10 cellular contexts compared by ENCODE assay signal in genomic region chr9:137162505-137163100, GRCh38. TPM values are rescaled to one million over a fixed set of nuclear protein-coding genes. Genes with fewer than 3 reads are reported as not detected.
DNase-seq lines count a peak whose midpoint lies in the region; ATAC-seq, FAIRE-seq and TF ChIP-seq lines count a peak whose summit lies in the region.
"Had no signal": no experiment of that assay in that cellular context is flagged by ENCODE, and none has a peak within 500 bp of the region (broad histone marks: within the 10 kb centered on the region; RNA-seq: fewer than 3 reads in every experiment).

No MANE protein-coding gene starts in this region.

- intact Hi-C loops in K562 (cut with micrococcal nuclease) (no loop called here), stomach (cut with DNase I; ENCODE audit: low total_unique reads) (no loop called here)

- peaks cover 5% of the 10 kb centered on the region; the same call in 1 of the 2 replicates for H4K20me1 ChIP-seq in K562 (replicated peaks; ENCODE audit: control insufficient read depth, insufficient read depth, low read length)

- H3K4me1 ChIP-seq in K562 (replicated peaks in 1 of 2; ENCODE audit: control insufficient read depth in 2 of 2, insufficient read depth in 2 of 2, low read length in 2 of 2) (peaks cover 13 to 97% of the 10 kb centered on the region in 2 experiments; a peak in 4 of 5 replicates), stomach (peaks cover 25 to 43% (median 37%) of the 10 kb centered on the region in 4 donors)

- H3K9ac ChIP-seq in K562 (ENCODE audit: insufficient read depth in 1 of 2, low read depth in 2 of 2, low read length in 2 of 2) = peak overlapping the region in 1 of 2 experiments; percentile 83; a peak in 2 of 4 replicates

- DNase-seq in NCI-H1105 treated with DMSO at 0.1 percent for 48 hours (lab: John Stamatoyannopoulos, UW) (peak; percentile 25), NCI-H1105 (lab: John Stamatoyannopoulos, UW) (no peak), K562 (ENCODE audit: extremely low read depth in 1 of 4, low spot score in 3 of 4) (peak in 2 of 4 experiments; percentile 13 to 34), islet precursor cell (peak; percentile 64), stomach (peak; percentile 71), GM10248 (ENCODE audit: extremely low spot score) (no peak), nucleus accumbens (lab: John Stamatoyannopoulos, UW) (no peak)
- no peak for DNase-seq in stimulated activated CD4-positive, alpha-beta T cell treated with anti-CD3 and anti-CD28 coated beads, Interleukin-12 subunit alpha, Interleukin-12 subunit beta, amount 100 ng/mL, for 4 hours
- DNase-seq: activated T-cell treated with anti-CD3 and anti-CD28 coated beads, Interleukin-2, amount 50 U/mL, for 4 hours had no signal

- H3K27me3 ChIP-seq in K562 (ENCODE audit: control insufficient read depth in 2 of 2, insufficient read depth in 2 of 2, low read length in 2 of 2) (peaks cover 15 to 29% of the 10 kb centered on the region in 2 experiments; a peak in 4 of 5 replicates), stomach (peaks cover 42 to 100% (median 100%) of the 10 kb centered on the region in 3 donors)

- FAIRE-seq in K562 (lab: Jason Lieb, UNC) = no peak

- H3K4me2 ChIP-seq in K562 (ENCODE audit: insufficient read depth, low read length) = peak overlapping the region; percentile 63; the same call in 1 of the 2 replicates

- WGBS in K562 (ENCODE audit: insufficient coverage, low coverage, missing lambda C conversion rate) = 42% methylated on average over 16 of the region's 52 CpGs
- WGBS in stomach, 5 donors = 2 to 9% (median 7%) methylated on average over 22 to 52 of the region's 52 CpGs

- H3K36me3 ChIP-seq in K562 (ENCODE audit: control insufficient read depth, insufficient read depth, low read length) = no peaks in the 10 kb centered on the region
- no peaks in the 10 kb centered on the region for H3K36me3 ChIP-seq in stomach

- no peaks in the 10 kb centered on the region for H3K9me1 ChIP-seq in K562 (ENCODE audit: control insufficient read depth, insufficient read depth, low read length)

- TF ChIP-seq CTCF in K562 (IDR thresholded peaks at IDR 0.05 in 2 of 3, conservative IDR thresholded peaks at IDR 0.05 in 1 of 3; ENCODE audit: insufficient read depth in 2 of 3, low read depth in 1 of 3, low read length in 3 of 3) (peak in 1 of 3 experiments; percentile 20; a peak in 1 of 6 replicates), stomach (IDR thresholded peaks at IDR 0.05) (peak in 3 of 7 experiments; percentile 6 to 40 (median 9)), GM10248 (IDR thresholded peaks at IDR 0.05; ENCODE audit: control extremely low read depth, extremely low read depth, low read depth, missing control alignments) (no peak)

- H3K9me3 ChIP-seq in K562 (replicated peaks; ENCODE audit: control insufficient read depth, insufficient read depth, low read depth, low read length) (no peaks in the 10 kb centered on the region), stomach (no peaks in the 10 kb centered on the region)

- TF ChIP-seq EP300 in K562 (IDR thresholded peaks at IDR 0.05; ENCODE audit: low read length) (no peak), stomach (IDR thresholded peaks at IDR 0.05) (no peak)

- BruUV-seq in K562 (replicated peaks; lab: Mats Ljungman, UMichigan) = no TSS peak

- CTCF ChIA-PET in K562 (lab: Yijun Ruan, JAX; ENCODE audit: low intra/inter-chr PET ratio) = no interaction called here
- CTCF ChIA-PET in GM10248 (lab: Yijun Ruan, JAX) = interaction anchor here (1.1 kb wide), 1 partner anchor 26 kb away, joined by 4 read pairs; the partner anchor contains the start of genes ANAPC2 and SSNA1

- TF ChIP-seq POLR2A in K562 (conservative IDR thresholded peaks at IDR 0.05) (no peak), stomach (IDR thresholded peaks at IDR 0.05) (no peak)

- H2AFZ ChIP-seq in K562 (ENCODE audit: low read depth, low read length) = peak overlapping the region; percentile 72; the same call in 1 of the 2 replicates

- POLR2A ChIA-PET in K562 (lab: Yijun Ruan, JAX) = interaction anchor here (0.8 to 1.0 kb wide), 2 partner anchors 10 to 14 kb away, joined by 3 to 4 read pairs; partner anchors contain the start of gene TMEM210
- POLR2A ChIA-PET in GM10248 (lab: Yijun Ruan, JAX) = no interaction called here

- H3K79me2 ChIP-seq in K562 (ENCODE audit: control insufficient read depth, insufficient read depth, low read length) = no peaks in the 10 kb centered on the region

- H3K4me3 ChIP-seq in K562 (no peak overlapping the region), stomach (peak overlapping the region; percentile 28 to 47 (median 28))

- no peak for TF ChIP-seq RAD21 in K562 (CRISPR knock-in tag; conservative IDR thresholded peaks at IDR 0.05 in 1 of 2, IDR thresholded peaks at IDR 0.05 in 1 of 2)

- ATAC-seq in K562 = peak; percentile 32

- in situ Hi-C loops in K562 (cut with MboI) = no loop called here

- H3K27ac ChIP-seq in K562 (ENCODE audit: extremely low read depth, low read depth, low read length) (no peak overlapping the region), stomach (no peak overlapping the region)

RNA-seq across cellular contexts. Expression of gene LRRC26, which starts 7.2 kb away (rescaled TPM):
- not detected in 2 replicates for total RNA-seq in K562 (2011; cell fraction: chromatin; rRNA removed; ENCODE audit: low replicate concordance)
- total RNA-seq in K562 (2011; cell fraction: nucleolus; rRNA removed) = not detected in 2 replicates
- not detected in 2 replicates for total RNA-seq in K562 (2011; cell fraction: nucleoplasm; rRNA removed)
- total RNA-seq in K562 (2014; rRNA removed) (not detected in 2 replicates), K562 (2014; rRNA removed; fragmentation: Illumina TruSeq; extraction: Trizol) (not detected in 2 replicates), K562 (2015; rRNA removed; fragmentation: Illumina TruSeq; extraction: Trizol) (not detected in 2 replicates), K562 (2021) (not detected in 2 replicates), stomach (100 to 1,000 TPM in 1 of 5 donors, 10 to 100 TPM in 1, 1 to 10 TPM in 1, not detected in 2; 2.6 to 440 (median 11.2) TPM)
- polyA plus RNA-seq in K562 (2011; rRNA removed) (not detected in 2 replicates), K562 (2014; fragmentation: Illumina TruSeq; extraction: Trizol) (not detected in 2 replicates), K562 (2014; fragmentation: Nextera tagmentation; extraction: Ambion mirVana) (not detected), K562 (2014; rRNA removed) (not detected in 2 replicates), stomach (1 to 10 TPM in 2 of 3 donors, under 1 TPM in 1; 1.00 to 7.7 (median 3.7) TPM)
- 0.06 TPM in 1 of 2 replicates, not detected in the other for polyA plus RNA-seq in K562 (2011; cell fraction: cytosol; rRNA removed)
- not detected in 2 replicates for polyA plus RNA-seq in K562 (2011; cell fraction: nucleus; rRNA removed)
- not detected in 2 replicates for polyA plus RNA-seq in K562 (2012)
- not detected in 2 replicates for polyA minus RNA-seq in K562 (2011; rRNA and poly(A)+ RNA removed)
- not detected in 2 replicates for polyA minus RNA-seq in K562 (2011; cell fraction: cytosol; rRNA and poly(A)+ RNA removed)
- polyA minus RNA-seq in K562 (2011; cell fraction: nucleus; rRNA and poly(A)+ RNA removed) = not detected in 2 replicates
- polyA plus RNA-seq: AG04450 had no signal

RNA-seq across cellular contexts. Expression of gene TMEM210, which starts 9.3 kb away (rescaled TPM):
- total RNA-seq in K562 (2011; cell fraction: chromatin; rRNA removed; ENCODE audit: low replicate concordance) = not detected in 2 replicates
- total RNA-seq in K562 (2011; cell fraction: nucleolus; rRNA removed) = not detected in 2 replicates
- total RNA-seq in K562 (2011; cell fraction: nucleoplasm; rRNA removed) = not detected in 2 replicates
- total RNA-seq in K562 (2014; rRNA removed) (not detected in 2 replicates), K562 (2014; rRNA removed; fragmentation: Illumina TruSeq; extraction: Trizol) (not detected in 2 replicates), K562 (2015; rRNA removed; fragmentation: Illumina TruSeq; extraction: Trizol) (not detected in 2 replicates), K562 (2021) (not detected in 2 replicates), stomach (not detected)
- polyA plus RNA-seq in K562 (2011; rRNA removed) (not detected in 2 replicates), K562 (2014; fragmentation: Illumina TruSeq; extraction: Trizol) (not detected in 2 replicates), K562 (2014; fragmentation: Nextera tagmentation; extraction: Ambion mirVana) (not detected), K562 (2014; rRNA removed) (not detected in 2 replicates), stomach (not detected)
- not detected in 2 replicates for polyA plus RNA-seq in K562 (2011; cell fraction: cytosol; rRNA removed)
- polyA plus RNA-seq in K562 (2011; cell fraction: nucleus; rRNA removed) = not detected in 2 replicates
- not detected in 2 replicates for polyA plus RNA-seq in K562 (2012)
- not detected in 2 replicates for polyA minus RNA-seq in K562 (2011; rRNA and poly(A)+ RNA removed)
- polyA minus RNA-seq in K562 (2011; cell fraction: cytosol; rRNA and poly(A)+ RNA removed) = not detected in 2 replicates
- not detected in 2 replicates for polyA minus RNA-seq in K562 (2011; cell fraction: nucleus; rRNA and poly(A)+ RNA removed)
- total RNA-seq: activated T-cell treated with anti-CD3 and anti-CD28 coated beads, Interleukin-2, amount 50 U/mL, for 4 hours had no signal
- polyA plus RNA-seq: AG04450 had no signal

RNA-seq across cellular contexts. Expression of gene GRIN1, which starts 23.6 kb away (rescaled TPM):
- total RNA-seq in K562 (2011; cell fraction: chromatin; rRNA removed; ENCODE audit: low replicate concordance) = 0.25 and 3.0 TPM in 2 replicates
- total RNA-seq in K562 (2011; cell fraction: nucleolus; rRNA removed) = 0.67 and 3.3 TPM in 2 replicates
- total RNA-seq in K562 (2011; cell fraction: nucleoplasm; rRNA removed) = 0.53 and 1.2 TPM in 2 replicates
- not detected in 2 replicates for total RNA-seq in K562 (2014; rRNA removed)
- total RNA-seq in K562 (2014; rRNA removed; fragmentation: Illumina TruSeq; extraction: Trizol) = not detected in 2 replicates
- total RNA-seq in K562 (2015; rRNA removed; fragmentation: Illumina TruSeq; extraction: Trizol) = not detected in 2 replicates
- total RNA-seq in K562 (2021) = 0.35 and 0.36 TPM in 2 replicates
- polyA plus RNA-seq in K562 (2011; rRNA removed) = 0.03 and 0.04 TPM in 2 replicates
- 0.04 and 0.07 TPM in 2 replicates for polyA plus RNA-seq in K562 (2011; cell fraction: cytosol; rRNA removed)
- 0.34 and 0.67 TPM in 2 replicates for polyA plus RNA-seq in K562 (2011; cell fraction: nucleus; rRNA removed)
- 0.35 and 0.38 TPM in 2 replicates for polyA plus RNA-seq in K562 (2012)
- 0.08 TPM in 1 of 2 replicates, not detected in the other for polyA plus RNA-seq in K562 (2014; fragmentation: Illumina TruSeq; extraction: Trizol)
- polyA plus RNA-seq in K562 (2014; fragmentation: Nextera tagmentation; extraction: Ambion mirVana) = not detected
- 0.08 and 0.16 TPM in 2 replicates for polyA plus RNA-seq in K562 (2014; rRNA removed)
- polyA minus RNA-seq in K562 (2011; rRNA and poly(A)+ RNA removed) = not detected in 2 replicates
- not detected in 2 replicates for polyA minus RNA-seq in K562 (2011; cell fraction: cytosol; rRNA and poly(A)+ RNA removed)
- polyA minus RNA-seq in K562 (2011; cell fraction: nucleus; rRNA and poly(A)+ RNA removed) = 0.13 and 0.56 TPM in 2 replicates
- under 1 TPM in 1 of 5 donors, not detected in 4; 0.55 TPM for total RNA-seq in stomach
- under 1 TPM in 2 of 3 donors, not detected in 1; 0.25 to 0.31 TPM for polyA plus RNA-seq in stomach
- polyA plus RNA-seq: AG04450 had no signal

RNA-seq across cellular contexts. Expression of gene ANAPC2, which starts 25.8 kb away (rescaled TPM):
- 116 and 279 TPM in 2 replicates for total RNA-seq in K562 (2011; cell fraction: chromatin; rRNA removed; ENCODE audit: low replicate concordance)
- 160 and 161 TPM in 2 replicates for total RNA-seq in K562 (2011; cell fraction: nucleolus; rRNA removed)
- 110 and 125 TPM in 2 replicates for total RNA-seq in K562 (2011; cell fraction: nucleoplasm; rRNA removed)
- total RNA-seq in K562 (2014; rRNA removed) (19.8 and 23.4 TPM in 2 replicates), K562 (2014; rRNA removed; fragmentation: Illumina TruSeq; extraction: Trizol) (5.8 and 8.0 TPM in 2 replicates), K562 (2015; rRNA removed; fragmentation: Illumina TruSeq; extraction: Trizol) (16.4 and 17.5 TPM in 2 replicates), K562 (2021) (50.7 and 56.5 TPM in 2 replicates), stomach (100 to 1,000 TPM in 1 of 5 donors, 10 to 100 TPM in 4; 35.8 to 147 (median 42.9) TPM)
- polyA plus RNA-seq in K562 (2011; rRNA removed) (17.7 and 22.1 TPM in 2 replicates), K562 (2014; fragmentation: Illumina TruSeq; extraction: Trizol) (10.1 and 19.3 TPM in 2 replicates), K562 (2014; fragmentation: Nextera tagmentation; extraction: Ambion mirVana) (under 1 TPM in 1 of 2 experiments, not detected in 1; 0.11 TPM), K562 (2014; rRNA removed) (41.6 and 46.1 TPM in 2 replicates), stomach (10 to 100 TPM; 26.1 to 45.0 (median 40.7) TPM)
- polyA plus RNA-seq in K562 (2011; cell fraction: cytosol; rRNA removed) = 11.1 and 24.4 TPM in 2 replicates
- 195 and 268 TPM in 2 replicates for polyA plus RNA-seq in K562 (2011; cell fraction: nucleus; rRNA removed)
- polyA plus RNA-seq in K562 (2012) = 30.8 and 42.2 TPM in 2 replicates
- 10.4 and 13.3 TPM in 2 replicates for polyA minus RNA-seq in K562 (2011; rRNA and poly(A)+ RNA removed)
- polyA minus RNA-seq in K562 (2011; cell fraction: cytosol; rRNA and poly(A)+ RNA removed) = 30.0 and 32.4 TPM in 2 replicates
- polyA minus RNA-seq in K562 (2011; cell fraction: nucleus; rRNA and poly(A)+ RNA removed) = 61.7 and 67.4 TPM in 2 replicates

RNA-seq across cellular contexts. Expression of gene SSNA1, which starts 25.9 kb away (rescaled TPM):
- 2.1 and 9.0 TPM in 2 replicates for total RNA-seq in K562 (2011; cell fraction: chromatin; rRNA removed; ENCODE audit: low replicate concordance)
- 24.7 and 27.9 TPM in 2 replicates for total RNA-seq in K562 (2011; cell fraction: nucleolus; rRNA removed)
- total RNA-seq in K562 (2011; cell fraction: nucleoplasm; rRNA removed) = 12.1 and 13.6 TPM in 2 replicates
- total RNA-seq in K562 (2014; rRNA removed) = 130 and 153 TPM in 2 replicates
- total RNA-seq in K562 (2014; rRNA removed; fragmentation: Illumina TruSeq; extraction: Trizol) = 8.7 and 16.8 TPM in 2 replicates
- 74.7 and 76.7 TPM in 2 replicates for total RNA-seq in K562 (2015; rRNA removed; fragmentation: Illumina TruSeq; extraction: Trizol)
- 96.4 and 106 TPM in 2 replicates for total RNA-seq in K562 (2021)
- polyA plus RNA-seq in K562 (2011; rRNA removed) = 40.5 and 43.4 TPM in 2 replicates
- 64.1 and 151 TPM in 2 replicates for polyA plus RNA-seq in K562 (2011; cell fraction: cytosol; rRNA removed)
- polyA plus RNA-seq in K562 (2011; cell fraction: nucleus; rRNA removed) = 31.5 and 49.3 TPM in 2 replicates
- polyA plus RNA-seq in K562 (2012) = 94.8 and 97.7 TPM in 2 replicates
- polyA plus RNA-seq in K562 (2014; fragmentation: Illumina TruSeq; extraction: Trizol) = 57.1 and 101 TPM in 2 replicates
- polyA plus RNA-seq in K562 (2014; fragmentation: Nextera tagmentation; extraction: Ambion mirVana) = 10 to 100 TPM in 1 of 2 experiments, 1 to 10 TPM in 1; 1.9 to 11.8 TPM
- polyA plus RNA-seq in K562 (2014; rRNA removed) = 114 and 137 TPM in 2 replicates
- 5.8 and 11.0 TPM in 2 replicates for polyA minus RNA-seq in K562 (2011; rRNA and poly(A)+ RNA removed)
- polyA minus RNA-seq in K562 (2011; cell fraction: cytosol; rRNA and poly(A)+ RNA removed) = 18.9 and 27.1 TPM in 2 replicates
- polyA minus RNA-seq in K562 (2011; cell fraction: nucleus; rRNA and poly(A)+ RNA removed) = 7.0 and 10.3 TPM in 2 replicates
- total RNA-seq in stomach = 100 to 1,000 TPM in 2 of 5 donors, 10 to 100 TPM in 3; 28.1 to 154 (median 81.4) TPM
- 100 to 1,000 TPM; 118 to 146 (median 135) TPM for polyA plus RNA-seq in stomach

Comparison
In these comparisons a context has a peak if more than half of its experiments do, and no peak if none do; other contexts are left out.
1. DNase-seq: peak in NCI-H1105 treated with DMSO at 0.1 percent for 48 hours (single experiment), islet precursor cell (single experiment) and stomach (single experiment); none in NCI-H1105 (single experiment), GM10248 (single experiment), stimulated activated CD4-positive, alpha-beta T cell treated with anti-CD3 and anti-CD28 coated beads, Interleukin-12 subunit alpha, Interleukin-12 subunit beta, amount 100 ng/mL, for 4 hours (single experiment) and nucleus accumbens (0 of 56).